In genomic region chr4:1470816-1471442, GRCh38 we compare ENCODE assay signal across 16 cellular contexts.
DNase-seq lines count a peak whose midpoint lies in the region; ATAC-seq, FAIRE-seq and TF ChIP-seq lines count a peak whose summit lies in the region.
"Had no signal": no experiment of that assay in that cellular context is flagged by ENCODE, and none has a peak within 500 bp of the region (broad histone marks: within the 10 kb centered on the region; RNA-seq: fewer than 3 reads in every experiment).

No MANE protein-coding gene starts in this region.

- intact Hi-C loops in Right ventricle myocardium inferior (cut with DNase I) = no loop called here
- intact Hi-C loops in heart left ventricle (cut with DNase I) = no loop called here
- intact Hi-C loops in kidney (cut with DNase I) = no loop called here
- intact Hi-C loops in sigmoid colon (cut with DNase I) = no loop called here

- H3K9ac ChIP-seq in kidney (ENCODE audit: low read length in 2 of 2) = no peak overlapping the region

- ATAC-seq in Right ventricle myocardium inferior = no peak
- no peak for ATAC-seq in heart left ventricle

- TF ChIP-seq POLR2A in heart left ventricle (IDR thresholded peaks at IDR 0.05) (no peak), sigmoid colon (IDR thresholded peaks at IDR 0.05) (no peak)

- H3K36me3 ChIP-seq in heart left ventricle (no peaks in the 10 kb centered on the region), SJCRH30 (no peaks in the 10 kb centered on the region), kidney (ENCODE audit: control insufficient read depth in 1 of 2, insufficient read depth in 2 of 2, low read length in 2 of 2) (no peaks in the 10 kb centered on the region), sigmoid colon (no peaks in the 10 kb centered on the region)
- H3K36me3 ChIP-seq: BE2C had no signal

- H3K4me1 ChIP-seq in heart left ventricle = peaks cover 0 to 11% (median 0%) of the 10 kb centered on the region in 12 donors
- peaks cover 22% of the 10 kb centered on the region for H3K4me1 ChIP-seq in SJCRH30
- no peaks in the 10 kb centered on the region for H3K4me1 ChIP-seq in kidney (ENCODE audit: control insufficient read depth in 1 of 2, insufficient read depth in 1 of 2, low read depth in 1 of 2, low read length in 2 of 2)
- H3K4me1 ChIP-seq in sigmoid colon = peaks cover 0 to 11% (median 8%) of the 10 kb centered on the region in 4 donors
- H3K4me1 ChIP-seq: BE2C had no signal

- TF ChIP-seq EP300 in sigmoid colon (IDR thresholded peaks at IDR 0.05) = no peak

- H3K4me3 ChIP-seq in heart left ventricle (no peak overlapping the region), SJCRH30 (peak overlapping the region; percentile 54), kidney (ENCODE audit: low read length in 2 of 2) (no peak overlapping the region), sigmoid colon (no peak overlapping the region)

- H3K9me3 ChIP-seq in heart left ventricle (no peaks in the 10 kb centered on the region), SJCRH30 (replicated peaks) (peaks cover 10% of the 10 kb centered on the region; the same call in 1 of the 2 replicates), kidney (ENCODE audit: control insufficient read depth in 1 of 2, low read length in 2 of 2) (peaks cover 0 to 3% of the 10 kb centered on the region in 2 donors), sigmoid colon (no peaks in the 10 kb centered on the region)
- H3K9me3 ChIP-seq: BE2C had no signal

- H3K27me3 ChIP-seq in heart left ventricle = peaks cover 21 to 50% (median 28%) of the 10 kb centered on the region in 9 donors
- no peaks in the 10 kb centered on the region for H3K27me3 ChIP-seq in SJCRH30
- H3K27me3 ChIP-seq in sigmoid colon = peaks cover 16 to 54% (median 46%) of the 10 kb centered on the region in 3 donors

- WGBS in heart left ventricle, 4 donors = 74 to 80% (median 77%) methylated on average over 8 to 12 of the region's 12 CpGs
- 85% methylated on average over 12 of the region's 12 CpGs for WGBS in sigmoid colon, 2 donors

- H3K27ac ChIP-seq in heart left ventricle (no peak overlapping the region), SJCRH30 (peak overlapping the region; percentile 97), kidney (ENCODE audit: low read depth in 2 of 2, low read length in 2 of 2) (no peak overlapping the region), sigmoid colon (no peak overlapping the region)

- FAIRE-seq in kidney (lab: Jason Lieb, UNC) = no peak
- FAIRE-seq: H54 had no signal

- peak; percentile 42 for DNase-seq in Right ventricle myocardium inferior (ENCODE audit: missing footprints)
- no peak for DNase-seq in heart left ventricle
- DNase-seq in SJCRH30 = peak in 1 of 2 experiments; percentile 69
- peak; percentile 45 for DNase-seq in kidney
- peak; percentile 64 for DNase-seq in sigmoid colon
- no peak for DNase-seq in HuH-7 (ENCODE audit: low spot score)
- no peak for DNase-seq in globus pallidus (ENCODE audit: low spot score)
- DNase-seq in SIG-M5 treated with dmso at 0.1 percent for 504 hours (lab: John Stamatoyannopoulos, UW; ENCODE audit: unreplicated experiment) = no peak
- DNase-seq: BE2C; CD8-positive, alpha-beta memory T cell; Karpas-422; MM.1S; NCI-H187 treated with DMSO at 0.1 percent for 48 hours; NCI-H446; SHP77 treated with DMSO at 0.1 percent for 48 hours had no signal

- no peak for TF ChIP-seq CTCF in heart left ventricle (IDR thresholded peaks at IDR 0.05)
- TF ChIP-seq CTCF in kidney (IDR thresholded peaks at IDR 0.05; ENCODE audit: borderline replicate concordance, extremely low read depth, insufficient read depth) = no peak
- TF ChIP-seq CTCF in sigmoid colon (IDR thresholded peaks at IDR 0.05) = no peak

Comparison
In these comparisons a context has a peak if more than half of its experiments do, and no peak if none do; other contexts are left out.
1. DNase-seq: peak in Right ventricle myocardium inferior (single experiment), kidney (single experiment) and sigmoid colon (single experiment); none in heart left ventricle (0 of 5), HuH-7 (single experiment), globus pallidus (single experiment) and SIG-M5 treated with dmso at 0.1 percent for 504 hours (single experiment).